1 cellular context compared by ENCODE assay signal in genomic region chr6:28789553-28790083, GRCh38.
TF ChIP-seq lines count a peak whose summit lies in the region.

No MANE protein-coding gene starts in this region.

TF ChIP-seq in K562, 482 proteins besides CTCF, POLR2A, EP300 and RAD21 (continued from another document and continues in another):
- TF ChIP-seq ATF4 (CRISPR knock-in tag; IDR thresholded peaks at IDR 0.05) (no peak), PKNOX1 (IDR thresholded peaks at IDR 0.05) (no peak), TCF7 (IDR thresholded peaks at IDR 0.05; ENCODE audit: borderline replicate concordance) (no peak), ZC3H4 (CRISPR knock-in tag; IDR thresholded peaks at IDR 0.05; ENCODE audit: borderline replicate concordance) (no peak), ZNF140 (CRISPR knock-in tag; IDR thresholded peaks at IDR 0.05) (no peak), GTF2F1 (IDR thresholded peaks at IDR 0.05; ENCODE audit: low read depth, low read length) (no peak), ZNF644 (tag; IDR thresholded peaks at IDR 0.05; ENCODE audit: low read depth) (peak; percentile 47; the same call in 1 of the 2 replicates), MXI1 (IDR thresholded peaks at IDR 0.05; ENCODE audit: low read depth, low read length) (peak; percentile 61; the same call in 1 of the 2 replicates), HCFC1 (IDR thresholded peaks at IDR 0.05; ENCODE audit: low read depth, low read length) (0 out of 2 replicates have a peak, but pooled peaks have one; percentile 17), E4F1 (CRISPR knock-in tag; IDR thresholded peaks at IDR 0.05; ENCODE audit: borderline replicate concordance) (no peak), NFIC (IDR thresholded peaks at IDR 0.05) (peak; percentile 55; the same call in 1 of the 2 replicates), RBM15 (IDR thresholded peaks at IDR 0.05; ENCODE audit: insufficient read depth, low read length) (no peak), TFE3 (CRISPR knock-in tag; IDR thresholded peaks at IDR 0.05) (no peak), JUNB (CRISPR knock-in tag; conservative IDR thresholded peaks at IDR 0.05) (no peak), ZNF778 (CRISPR knock-in tag; IDR thresholded peaks at IDR 0.05) (no peak), ZNF324 (CRISPR knock-in tag; IDR thresholded peaks at IDR 0.05) (no peak), MAFF (IDR thresholded peaks at IDR 0.05; ENCODE audit: low read length) (no peak), ZNF347 (CRISPR knock-in tag; IDR thresholded peaks at IDR 0.05; ENCODE audit: low read depth) (no peak), SMAD2 (IDR thresholded peaks at IDR 0.05; ENCODE audit: low read depth, low read length) (no peak), RBBP5 (IDR thresholded peaks at IDR 0.05; ENCODE audit: borderline replicate concordance, insufficient read depth, low read length, poor library complexity, severe bottlenecking) (no peak), GABPA (tag; conservative IDR thresholded peaks at IDR 0.05; ENCODE audit: low read depth) (no peak), HNRNPUL1 (IDR thresholded peaks at IDR 0.05; ENCODE audit: low read length) (no peak), COPS2 (conservative IDR thresholded peaks at IDR 0.05) (no peak), KDM1A (IDR thresholded peaks at IDR 0.05) (no peak), TARDBP (IDR thresholded peaks at IDR 0.05) (peak; percentile 82; the same call in 1 of the 2 replicates), TCF7L2 (IDR thresholded peaks at IDR 0.05; ENCODE audit: low read depth, low read length) (no peak), ZNF696 (CRISPR knock-in tag; conservative IDR thresholded peaks at IDR 0.05) (no peak), ZNF518B (CRISPR knock-in tag; IDR thresholded peaks at IDR 0.05) (no peak), FOXJ2 (tag; IDR thresholded peaks at IDR 0.05) (no peak; the same call in 1 of the 2 replicates), ZHX1 (conservative IDR thresholded peaks at IDR 0.05; ENCODE audit: low read length) (no peak), TGIF2 (CRISPR knock-in tag; IDR thresholded peaks at IDR 0.05) (no peak), NELFE (IDR thresholded peaks at IDR 0.05; ENCODE audit: insufficient read depth, insufficient read length) (no peak), BHLHE40 (IDR thresholded peaks at IDR 0.05; ENCODE audit: low read length) (no peak), THRB (CRISPR knock-in tag; conservative IDR thresholded peaks at IDR 0.05) (no peak; the same call in 1 of the 2 replicates), ZNF740 (CRISPR knock-in tag; IDR thresholded peaks at IDR 0.05) (peak; percentile 65), ZNF740 (tag; IDR thresholded peaks at IDR 0.05) (peak in 1 of 2 experiments; percentile 70; a peak in 1 of 4 replicates), ZNF583 (CRISPR knock-in tag; IDR thresholded peaks at IDR 0.05) (no peak; the same call in 1 of the 2 replicates), PRPF4 (IDR thresholded peaks at IDR 0.05; ENCODE audit: insufficient read depth, low read depth, low read length, poor library complexity, severe bottlenecking) (no peak), RFX5 (IDR thresholded peaks at IDR 0.05; ENCODE audit: low read depth, low read length) (0 out of 2 replicates have a peak, but pooled peaks have one; percentile 58), ZNF431 (CRISPR knock-in tag; IDR thresholded peaks at IDR 0.05) (0 out of 2 replicates have a peak, but pooled peaks have one; percentile 57), TAF1 (IDR thresholded peaks at IDR 0.05; ENCODE audit: control insufficient read depth, extremely low read depth, insufficient read depth, low read length, severe bottlenecking) (no peak), HOXB6 (CRISPR knock-in tag; IDR thresholded peaks at IDR 0.05; ENCODE audit: borderline replicate concordance) (no peak), FOS (IDR thresholded peaks at IDR 0.05; ENCODE audit: extremely low read depth, insufficient read length) (no peak), ZBTB8A (IDR thresholded peaks at IDR 0.05; ENCODE audit: partially characterized antibody) (no peak), ZNF780A (CRISPR knock-in tag; IDR thresholded peaks at IDR 0.05) (no peak), DEAF1 (CRISPR knock-in tag; IDR thresholded peaks at IDR 0.05) (0 out of 2 replicates have a peak, but pooled peaks have one; percentile 24), CHD2 (IDR thresholded peaks at IDR 0.05; ENCODE audit: low read depth, low read length) (peak; percentile 61; the same call in 1 of the 2 replicates), CC2D1A (IDR thresholded peaks at IDR 0.05) (no peak; the same call in 1 of the 2 replicates), ZNF75A (CRISPR knock-in tag; IDR thresholded peaks at IDR 0.05) (no peak)
- TF ChIP-seq, protein P1, sequence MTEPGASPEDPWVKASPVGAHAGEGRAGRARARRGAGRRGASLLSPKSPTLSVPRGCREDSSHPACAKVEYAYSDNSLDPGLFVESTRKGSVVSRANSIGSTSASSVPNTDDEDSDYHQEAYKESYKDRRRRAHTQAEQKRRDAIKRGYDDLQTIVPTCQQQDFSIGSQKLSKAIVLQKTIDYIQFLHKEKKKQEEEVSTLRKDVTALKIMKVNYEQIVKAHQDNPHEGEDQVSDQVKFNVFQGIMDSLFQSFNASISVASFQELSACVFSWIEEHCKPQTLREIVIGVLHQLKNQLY (CRISPR knock-in tag; conservative IDR thresholded peaks at IDR 0.05): no peak
- TF ChIP-seq, protein P2, sequence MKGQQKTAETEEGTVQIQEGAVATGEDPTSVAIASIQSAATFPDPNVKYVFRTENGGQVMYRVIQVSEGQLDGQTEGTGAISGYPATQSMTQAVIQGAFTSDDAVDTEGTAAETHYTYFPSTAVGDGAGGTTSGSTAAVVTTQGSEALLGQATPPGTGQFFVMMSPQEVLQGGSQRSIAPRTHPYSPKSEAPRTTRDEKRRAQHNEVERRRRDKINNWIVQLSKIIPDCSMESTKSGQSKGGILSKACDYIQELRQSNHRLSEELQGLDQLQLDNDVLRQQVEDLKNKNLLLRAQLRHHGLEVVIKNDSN (CRISPR knock-in tag; IDR thresholded peaks at IDR 0.05): no peak
